11 cellular contexts compared by ENCODE assay signal in genomic region chr9:38026840-38027527, GRCh38. TPM values are rescaled to one million over a fixed set of nuclear protein-coding genes. Genes with fewer than 3 reads are reported as not detected.
DNase-seq lines count a peak whose midpoint lies in the region; ATAC-seq and TF ChIP-seq lines count a peak whose summit lies in the region.
"Had no signal": no experiment of that assay in that cellular context is flagged by ENCODE, and none has a peak within 500 bp of the region (broad histone marks: within the 10 kb centered on the region; RNA-seq: fewer than 3 reads in every experiment).

No MANE protein-coding gene starts in this region.

- no peaks in the 10 kb centered on the region for H3K36me3 ChIP-seq in prostate gland
- H3K36me3 ChIP-seq: adrenal gland had no signal

- TF ChIP-seq CTCF in prostate gland (IDR thresholded peaks at IDR 0.05) = no peak
- TF ChIP-seq CTCF in GM13976 (IDR thresholded peaks at IDR 0.05; ENCODE audit: borderline replicate concordance, control extremely low read depth, extremely low read depth, insufficient read depth, missing control alignments) = no peak

- H3K4me1 ChIP-seq in prostate gland (replicated peaks) = peaks cover 41% of the 10 kb centered on the region

- 53% methylated on average over 6 of the region's 6 CpGs for WGBS in prostate gland

- TF ChIP-seq POLR2A in prostate gland (IDR thresholded peaks at IDR 0.05) = no peak

- intact Hi-C loops in prostate gland (cut with DNase I) = no loop called here

- H3K27ac ChIP-seq in epithelial cell of prostate (peak overlapping the region; percentile 97), prostate gland (peak overlapping the region; percentile 46 to 68)

- H3K9me3 ChIP-seq in prostate gland = no peaks in the 10 kb centered on the region
- H3K9me3 ChIP-seq: adrenal gland had no signal

- no peaks in the 10 kb centered on the region for H3K27me3 ChIP-seq in prostate gland (replicated peaks; ENCODE audit: insufficient read depth)
- H3K27me3 ChIP-seq: adrenal gland had no signal

- ATAC-seq in HG03432 (IDR thresholded peaks at IDR 0.05; ENCODE audit: unreplicated experiment) (no peak), HG02973 (IDR thresholded peaks at IDR 0.05; ENCODE audit: unreplicated experiment) (no peak)
- ATAC-seq: activated CD4-positive, alpha-beta T cell treated with anti-CD3 and anti-CD28 coated beads for 36 hours; natural killer cell treated with Interleukin-12 subunit alpha and Interleukin-12 subunit beta and Interleukin-15 and Interleukin-18, amount 100 ng/mL, for 72 hours had no signal

- no peak overlapping the region for H3K4me3 ChIP-seq in prostate gland
- H3K4me3 ChIP-seq: adrenal gland had no signal

- in situ Hi-C loops in GM13976 (cut with MboI; ENCODE audit: low sequenced_read_pairs, unreplicated experiment) = no loop called here

- peak; percentile 55 for DNase-seq in DMS153 (lab: John Stamatoyannopoulos, UW)
- peak; percentile 72 for DNase-seq in NCI-H345 (lab: John Stamatoyannopoulos, UW)
- no peak for DNase-seq in epithelial cell of prostate (ENCODE audit: low read depth, low spot score)
- DNase-seq in prostate gland (ENCODE audit: low spot score) = no peak
- no peak for DNase-seq in GM13976 (ENCODE audit: low spot score)
- no peak for DNase-seq in stimulated activated CD4-positive, alpha-beta T cell treated with anti-CD3 and anti-CD28 coated beads, Interleukin-1b, Interleukin-23, amount 100 ng/mL, for 48 hours
- DNase-seq: activated CD4-positive, alpha-beta T cell treated with anti-CD3 and anti-CD28 coated beads for 36 hours had no signal

RNA-seq across cellular contexts. Expression of gene SHB, which starts 42.0 kb away (rescaled TPM):
- total RNA-seq in prostate gland = 10 to 100 TPM; 53.2 to 54.8 TPM

Comparison
In these comparisons a context has a peak if more than half of its experiments do, and no peak if none do; other contexts are left out.
1. DNase-seq: peak in DMS153 (single experiment) and NCI-H345 (single experiment); none in epithelial cell of prostate (single experiment), prostate gland (single experiment), GM13976 (single experiment) and stimulated activated CD4-positive, alpha-beta T cell treated with anti-CD3 and anti-CD28 coated beads, Interleukin-1b, Interleukin-23, amount 100 ng/mL, for 48 hours (single experiment).